ENCODE assay signal across 8 cellular contexts in genomic region chr2:96241901-96242611, GRCh38. TPM values are rescaled to one million over a fixed set of nuclear protein-coding genes. Genes with fewer than 3 reads are reported as not detected.
DNase-seq lines count a peak whose midpoint lies in the region; ATAC-seq lines count a peak whose summit lies in the region.

No MANE protein-coding gene starts in this region.

- peak overlapping the region; percentile 94 for H3K27ac Mint-ChIP-seq in activated T-helper 17 cell treated with anti-CD3 and anti-CD28 coated beads, Interleukin-2, amount 50 U/mL, for 72 hours

- no peaks in the 10 kb centered on the region for H3K9me3 Mint-ChIP-seq in activated T-helper 17 cell treated with anti-CD3 and anti-CD28 coated beads, Interleukin-2, amount 50 U/mL, for 72 hours

- H3K27me3 Mint-ChIP-seq in activated T-helper 17 cell treated with anti-CD3 and anti-CD28 coated beads, Interleukin-2, amount 50 U/mL, for 72 hours, result no peaks in the 10 kb centered on the region

- peak overlapping the region; percentile 74 for H3K4me3 Mint-ChIP-seq in activated T-helper 17 cell treated with anti-CD3 and anti-CD28 coated beads, Interleukin-2, amount 50 U/mL, for 72 hours

- peak; percentile 91 for DNase-seq in NOMO-1 treated with DMSO at 0.1 percent for 48 hours (lab: John Stamatoyannopoulos, UW; ENCODE audit: unreplicated experiment)
- DNase-seq in glomerular endothelial cell (ENCODE audit: extremely low read depth, low read depth, low spot score), result peak; percentile 58
- DNase-seq in stimulated activated CD4-positive, alpha-beta T cell treated with anti-CD3 and anti-CD28 coated beads, Interleukin-1b, Interleukin-23, amount 100 ng/mL, for 48 hours, result peak; percentile 76
- no peak for DNase-seq in iPS-NIHi11 (ENCODE audit: low spot score)
- DNase-seq in SJCRH30, result no peak

- no peak overlapping the region for H3K4me3 ChIP-seq in SJCRH30

- H3K27ac ChIP-seq in SJCRH30, result no peak overlapping the region

- no peaks in the 10 kb centered on the region for H3K36me3 ChIP-seq in SJCRH30

- peaks cover 43% of the 10 kb centered on the region for H3K4me1 Mint-ChIP-seq in activated T-helper 17 cell treated with anti-CD3 and anti-CD28 coated beads, Interleukin-2, amount 50 U/mL, for 72 hours

- no peaks in the 10 kb centered on the region for H3K36me3 Mint-ChIP-seq in activated T-helper 17 cell treated with anti-CD3 and anti-CD28 coated beads, Interleukin-2, amount 50 U/mL, for 72 hours (ENCODE audit: low read depth)

- H3K9me3 ChIP-seq in SJCRH30 (replicated peaks), result no peaks in the 10 kb centered on the region

- ATAC-seq in GM18498 (IDR thresholded peaks at IDR 0.05; ENCODE audit: unreplicated experiment) (peak; percentile 91), HG02623 (IDR thresholded peaks at IDR 0.05; ENCODE audit: unreplicated experiment) (peak; percentile 88)
- peak; percentile 98 for ATAC-seq in activated T-helper 17 cell treated with anti-CD3 and anti-CD28 coated beads, Interleukin-2, amount 50 U/mL, for 72 hours (replicated peaks)

- no peaks in the 10 kb centered on the region for H3K27me3 ChIP-seq in SJCRH30

- H3K4me1 ChIP-seq in SJCRH30, result peaks cover 25% of the 10 kb centered on the region

RNA-seq across cellular contexts. Expression of gene TMEM127, which starts 23.7 kb away (rescaled TPM):
- 10 to 100 TPM; 23.8 to 25.4 TPM for total RNA-seq in activated T-helper 17 cell treated with anti-CD3 and anti-CD28 coated beads, Interleukin-2, amount 50 U/mL, for 72 hours
- 45.0 and 51.3 TPM in 2 replicates for total RNA-seq in glomerular endothelial cell
- total RNA-seq in SJCRH30 (2014; rRNA removed; shearing (Covaris generic)), result 16.2 and 17.9 TPM in 2 replicates

RNA-seq across cellular contexts. Expression of gene CIAO1, which starts 24.0 kb away (rescaled TPM):
- total RNA-seq in activated T-helper 17 cell treated with anti-CD3 and anti-CD28 coated beads, Interleukin-2, amount 50 U/mL, for 72 hours, result 10 to 100 TPM; 71.4 to 81.3 TPM
- total RNA-seq in glomerular endothelial cell, result 90.9 and 110 TPM in 2 replicates
- total RNA-seq in SJCRH30 (2014; rRNA removed; shearing (Covaris generic)), result 59.2 and 59.9 TPM in 2 replicates

RNA-seq across cellular contexts. Expression of gene STARD7, which starts 33.4 kb away (rescaled TPM):
- total RNA-seq in activated T-helper 17 cell treated with anti-CD3 and anti-CD28 coated beads, Interleukin-2, amount 50 U/mL, for 72 hours, result 100 to 1,000 TPM; 140 to 190 TPM
- 85.8 and 86.1 TPM in 2 replicates for total RNA-seq in glomerular endothelial cell
- 232 and 243 TPM in 2 replicates for total RNA-seq in SJCRH30 (2014; rRNA removed; shearing (Covaris generic))

Comparison
In these comparisons a context has a peak if more than half of its experiments do, and no peak if none do; other contexts are left out.
1. DNase-seq: peak in NOMO-1 treated with DMSO at 0.1 percent for 48 hours (single experiment), glomerular endothelial cell (single experiment) and stimulated activated CD4-positive, alpha-beta T cell treated with anti-CD3 and anti-CD28 coated beads, Interleukin-1b, Interleukin-23, amount 100 ng/mL, for 48 hours (single experiment); none in iPS-NIHi11 (single experiment) and SJCRH30 (0 of 2).
2. Peak in every context shown above with its lines, with median percentiles within 50 percentile points of each other: ATAC-seq.